In the genomic region with DNA sequence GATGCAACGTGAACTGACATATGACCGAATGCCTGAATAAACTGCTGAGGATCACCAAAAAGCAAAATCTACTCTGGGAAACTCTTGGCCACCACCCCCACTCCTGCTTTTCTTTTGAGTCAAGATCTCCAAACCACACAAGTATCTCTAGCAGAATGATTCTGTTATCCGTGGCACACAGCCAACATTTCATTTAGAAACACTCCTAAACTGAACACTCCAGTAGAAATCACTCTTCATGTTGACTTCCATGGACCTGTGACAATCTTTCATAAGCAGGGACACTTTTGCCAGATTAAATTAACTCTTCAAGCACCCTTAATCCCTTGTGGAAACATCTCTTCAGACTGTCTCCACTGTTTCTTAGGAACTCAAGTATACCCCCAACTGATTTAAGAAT, we compare ENCODE assay signal across 10 cellular contexts. TPM values are rescaled to one million over a fixed set of nuclear protein-coding genes. Genes with fewer than 3 reads are reported as not detected.
DNase-seq lines count a peak whose midpoint lies in the region; ATAC-seq and TF ChIP-seq lines count a peak whose summit lies in the region.
"Had no signal": no experiment of that assay in that cellular context is flagged by ENCODE, and none has a peak within 500 bp of the region (broad histone marks: within the 10 kb centered on the region; RNA-seq: fewer than 3 reads in every experiment).

No MANE protein-coding gene starts in this region.

- no peaks in the 10 kb centered on the region for H3F3A ChIP-seq in MM.1S (ENCODE audit: insufficient read depth, low read length)

- intact Hi-C loops in body of pancreas (cut with DNase I): no loop called here

- H3K27me3 ChIP-seq in body of pancreas: no peaks in the 10 kb centered on the region
- H3K27me3 ChIP-seq in MM.1S (replicated peaks; ENCODE audit: insufficient read depth, low read length): no peaks in the 10 kb centered on the region
- H3K27me3 ChIP-seq: Peyer's patch had no signal

- no peak overlapping the region for H3K9ac ChIP-seq in MM.1S (ENCODE audit: low read length)

- no peak overlapping the region for H2AFZ ChIP-seq in MM.1S (ENCODE audit: low read length)

- no peak overlapping the region for H3K27ac ChIP-seq in body of pancreas
- H3K27ac ChIP-seq in MM.1S (ENCODE audit: low read length): no peak overlapping the region
- H3K27ac ChIP-seq: Peyer's patch had no signal

- H3K36me3 ChIP-seq in body of pancreas (replicated peaks in 1 of 2; ENCODE audit: insufficient read depth in 1 of 2, low read depth in 2 of 2): no peaks in the 10 kb centered on the region
- H3K36me3 ChIP-seq in MM.1S (replicated peaks; ENCODE audit: insufficient read depth, low read length): no peaks in the 10 kb centered on the region
- H3K36me3 ChIP-seq: Peyer's patch had no signal

- H3K9me2 ChIP-seq in MM.1S (replicated peaks; ENCODE audit: insufficient read depth, low read length): no peaks in the 10 kb centered on the region

- no peaks in the 10 kb centered on the region for H3K4me1 ChIP-seq in body of pancreas
- no peaks in the 10 kb centered on the region for H3K4me1 ChIP-seq in MM.1S (ENCODE audit: low read length)
- H3K4me1 ChIP-seq: Peyer's patch had no signal

- no peaks in the 10 kb centered on the region for H4K20me1 ChIP-seq in MM.1S (ENCODE audit: insufficient read depth, low read length)

- DNase-seq in AG20443 (ENCODE audit: low spot score) (peak; percentile 64), HK-2 (ENCODE audit: unreplicated experiment) (peak; percentile 7), body of pancreas (peak in 3 of 4 donors; percentile 9 to 48 (median 25)), medulla oblongata (ENCODE audit: extremely low spot score) (peak; percentile 12), SIG-M5 (lab: John Stamatoyannopoulos, UW) (no peak), MM.1S (no peak)
- DNase-seq: activated CD8-positive, alpha-beta memory T cell treated with anti-CD3 and anti-CD28 coated beads for 24 hours; Peyer's patch had no signal

- 58% methylated on average over 3 of the region's 3 CpGs for WGBS in body of pancreas, 2 donors

- H3K9me3 ChIP-seq in body of pancreas: no peaks in the 10 kb centered on the region
- H3K9me3 ChIP-seq in MM.1S (replicated peaks; ENCODE audit: insufficient read depth, low read length): no peaks in the 10 kb centered on the region
- H3K9me3 ChIP-seq: Peyer's patch had no signal

- H3K4me2 ChIP-seq in MM.1S (ENCODE audit: low read depth, low read length): no peak overlapping the region

- H3K4me3 ChIP-seq in body of pancreas: no peak overlapping the region
- H3K4me3 ChIP-seq in MM.1S (ENCODE audit: low read length): no peak overlapping the region
- H3K4me3 ChIP-seq: Peyer's patch had no signal

- ATAC-seq in body of pancreas: no peak
- no peak for ATAC-seq in HG03280 (IDR thresholded peaks at IDR 0.05; ENCODE audit: unreplicated experiment)
- ATAC-seq in HG02885 (IDR thresholded peaks at IDR 0.05; ENCODE audit: poor library complexity, unreplicated experiment): no peak

- H3K79me2 ChIP-seq in MM.1S (ENCODE audit: low read length): no peaks in the 10 kb centered on the region

- TF ChIP-seq CTCF in body of pancreas (IDR thresholded peaks at IDR 0.05): no peak
- no peak for TF ChIP-seq CTCF in MM.1S (IDR thresholded peaks at IDR 0.05; ENCODE audit: low read length)

- no peak for TF ChIP-seq POLR2A in body of pancreas (IDR thresholded peaks at IDR 0.05)

RNA-seq across cellular contexts. Expression of a gene that starts 44.4 kb away (rescaled TPM):
- not detected for total RNA-seq in body of pancreas
- total RNA-seq: Peyer's patch had no signal

Comparison
In these comparisons a context has a peak if more than half of its experiments do, and no peak if none do; other contexts are left out.
1. DNase-seq: peak in AG20443 (single experiment), HK-2 (single experiment), body of pancreas (3 of 4) and medulla oblongata (single experiment); none in SIG-M5 (single experiment) and MM.1S (single experiment).